In genomic region chr2:174336403-174337336, GRCh38 we compare ENCODE assay signal across 1 cellular context.
TF ChIP-seq lines count a peak whose summit lies in the region.

No MANE protein-coding gene starts in this region.

TF ChIP-seq in HepG2, 621 proteins besides CTCF, POLR2A, EP300 and RAD21 (continued from another document):
- TF ChIP-seq DZIP1 (CRISPR knock-in tag; IDR thresholded peaks at IDR 0.05) (no peak), ZNF788 (CRISPR knock-in tag; IDR thresholded peaks at IDR 0.05; ENCODE audit: borderline replicate concordance) (peak; percentile 83), SNAPC5 (CRISPR knock-in tag; IDR thresholded peaks at IDR 0.05; ENCODE audit: borderline replicate concordance) (no peak), ZNF274 (CRISPR knock-in tag; IDR thresholded peaks at IDR 0.05) (peak; percentile 66; the same call in 1 of the 2 replicates), CREBL2 (CRISPR knock-in tag; IDR thresholded peaks at IDR 0.05; ENCODE audit: borderline replicate concordance) (peak; percentile 79; the same call in 1 of the 2 replicates), AKAP8 (CRISPR knock-in tag; IDR thresholded peaks at IDR 0.05) (no peak), ZNF350 (CRISPR knock-in tag; IDR thresholded peaks at IDR 0.05; ENCODE audit: borderline replicate concordance, low read depth) (no peak), ZNF687 (CRISPR knock-in tag; IDR thresholded peaks at IDR 0.05) (peak; percentile 89), AGO2 (optimal IDR thresholded peaks at IDR 0.05; ENCODE audit: low read depth, low read length) (no peak), SRSF9 (IDR thresholded peaks at IDR 0.05; ENCODE audit: borderline replicate concordance, insufficient read depth, low read depth, low read length, poor library complexity, severe bottlenecking) (no peak), FOXJ3 (CRISPR knock-in tag; IDR thresholded peaks at IDR 0.05; ENCODE audit: borderline replicate concordance) (no peak), ZNF615 (CRISPR knock-in tag; IDR thresholded peaks at IDR 0.05; ENCODE audit: borderline replicate concordance) (no peak), ZNF652 (CRISPR knock-in tag; IDR thresholded peaks at IDR 0.05; ENCODE audit: borderline replicate concordance, low read depth) (no peak), ZEB1 (IDR thresholded peaks at IDR 0.05; ENCODE audit: insufficient replicate concordance, low read depth) (no peak), BCL6 (CRISPR knock-in tag; IDR thresholded peaks at IDR 0.05) (no peak), SNRNP70 (IDR thresholded peaks at IDR 0.05; ENCODE audit: low read depth, low read length) (no peak), NRL (CRISPR knock-in tag; IDR thresholded peaks at IDR 0.05; ENCODE audit: borderline replicate concordance) (0 out of 2 replicates have a peak, but pooled peaks have one; percentile 14), MXD4 (CRISPR knock-in tag; IDR thresholded peaks at IDR 0.05) (0 out of 2 replicates have a peak, but pooled peaks have one; percentile 28), FOXC1 (CRISPR knock-in tag; IDR thresholded peaks at IDR 0.05; ENCODE audit: borderline replicate concordance) (peak; percentile 90; the same call in 1 of the 2 replicates), TEAD2 (CRISPR knock-in tag; IDR thresholded peaks at IDR 0.05) (no peak), HDAC1 (CRISPR knock-in tag; IDR thresholded peaks at IDR 0.05) (0 out of 2 replicates have a peak, but pooled peaks have one; percentile 38), ZNF619 (CRISPR knock-in tag; IDR thresholded peaks at IDR 0.05) (peak; percentile 62; the same call in 1 of the 2 replicates), ZNF839 (CRISPR knock-in tag; IDR thresholded peaks at IDR 0.05; ENCODE audit: borderline replicate concordance) (no peak), BRCA1 (CRISPR knock-in tag; IDR thresholded peaks at IDR 0.05) (no peak), HCFC1 (IDR thresholded peaks at IDR 0.05; ENCODE audit: low read depth, low read length) (no peak), HES4 (CRISPR knock-in tag; IDR thresholded peaks at IDR 0.05; ENCODE audit: borderline replicate concordance) (peak; percentile 70; the same call in 1 of the 2 replicates), PAF1 (CRISPR knock-in tag; IDR thresholded peaks at IDR 0.05) (no peak), ZNF543 (CRISPR knock-in tag; IDR thresholded peaks at IDR 0.05) (no peak), ZNF557 (CRISPR knock-in tag; IDR thresholded peaks at IDR 0.05) (no peak), MBD4 (IDR thresholded peaks at IDR 0.05; ENCODE audit: borderline replicate concordance, low read length) (no peak), ELK4 (CRISPR knock-in tag; IDR thresholded peaks at IDR 0.05; ENCODE audit: borderline replicate concordance) (no peak), ZBTB7B (CRISPR knock-in tag; IDR thresholded peaks at IDR 0.05) (no peak), ZZZ3 (CRISPR knock-in tag; IDR thresholded peaks at IDR 0.05; ENCODE audit: borderline replicate concordance) (0 out of 2 replicates have a peak, but pooled peaks have one; percentile 24), HMGXB4 (CRISPR knock-in tag; IDR thresholded peaks at IDR 0.05; ENCODE audit: borderline replicate concordance in 1 of 2, low read depth in 1 of 2) (peak; percentile 33 to 77; a peak in 3 of 4 replicates), SAFB2 (CRISPR knock-in tag; IDR thresholded peaks at IDR 0.05; ENCODE audit: borderline replicate concordance, low read depth) (0 out of 2 replicates have a peak, but pooled peaks have one; percentile 43), ZNF7 (CRISPR knock-in tag; IDR thresholded peaks at IDR 0.05) (no peak), GATAD1 (CRISPR knock-in tag; IDR thresholded peaks at IDR 0.05) (no peak), ZNF124 (CRISPR knock-in tag; IDR thresholded peaks at IDR 0.05) (no peak), MATR3 (CRISPR knock-in tag; IDR thresholded peaks at IDR 0.05) (no peak), ZSCAN29 (CRISPR knock-in tag; conservative IDR thresholded peaks at IDR 0.05) (no peak), ZNF382 (CRISPR knock-in tag; IDR thresholded peaks at IDR 0.05; ENCODE audit: borderline replicate concordance) (no peak), ATF7-NPFF (CRISPR knock-in tag; IDR thresholded peaks at IDR 0.05; ENCODE audit: low read depth) (no peak; the same call in 1 of the 2 replicates), ATM (IDR thresholded peaks at IDR 0.05; ENCODE audit: borderline replicate concordance) (no peak), TIGD3 (CRISPR knock-in tag; IDR thresholded peaks at IDR 0.05; ENCODE audit: borderline replicate concordance) (no peak)
